In the genomic region with DNA sequence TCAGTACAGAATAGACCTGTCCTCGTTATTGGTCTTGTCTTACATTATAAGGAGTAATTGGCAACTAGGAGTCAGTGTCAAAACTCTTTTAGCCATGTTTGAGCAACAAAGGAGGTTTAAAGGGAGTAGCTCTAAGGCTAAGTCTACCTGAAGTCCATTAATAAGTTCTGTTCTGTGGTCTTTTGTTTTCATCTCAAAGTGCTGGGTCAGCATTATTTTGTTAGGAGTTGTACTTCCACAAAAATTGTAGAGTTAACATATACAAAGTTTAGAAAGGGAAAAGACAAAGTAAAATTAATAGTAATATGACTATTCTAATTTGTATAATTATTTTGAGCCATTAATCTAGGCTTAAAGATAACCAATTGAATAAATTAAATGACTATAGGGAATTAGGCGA, we compare ENCODE assay signal across 21 cellular contexts. TPM values are rescaled to one million over a fixed set of nuclear protein-coding genes. Genes with fewer than 3 reads are reported as not detected.
A peak's percentile ranks its signal among the peaks of the same experiment; 100 is the strongest.
DNase-seq lines count a peak whose midpoint lies in the region; ATAC-seq, FAIRE-seq and TF ChIP-seq lines count a peak whose summit lies in the region.
"Had no signal": no experiment of that assay in that cellular context is flagged by ENCODE, and none has a peak within 500 bp of the region (broad histone marks: within the 10 kb centered on the region; RNA-seq: fewer than 3 reads in every experiment).

No MANE protein-coding gene starts in this region.

- DNase-seq in A549 (ENCODE audit: low read depth in 1 of 2, low spot score in 1 of 2) (no peak), GM12891 (ENCODE audit: insufficient read length, low spot score) (no peak), K562 (ENCODE audit: extremely low read depth in 1 of 4, low spot score in 3 of 4) (no peak), glomerular visceral epithelial cell (ENCODE audit: extremely low spot score) (no peak)
- DNase-seq in effector CD4-positive, alpha-beta T cell = no peak
- DNase-seq: 8988T; AML-193; Caco-2; Calu3; CD4-positive, alpha-beta T cell; CD8-positive, alpha-beta T cell; DMS79 treated with DMSO at 0.1 percent for 48 hours; GF-D8 had no signal

- in situ Hi-C loops in K562 (cut with MboI) = no loop called here

- no peak overlapping the region for H3K9ac ChIP-seq in K562 (ENCODE audit: insufficient read depth in 1 of 2, low read depth in 2 of 2, low read length in 2 of 2)
- H3K9ac ChIP-seq: BLaER1 treated with 17β-estradiol and CSF1 and Interleukin-3, amounts not matched to agents 10 nM and 100 nM had no signal

- no peak overlapping the region for H2AFZ ChIP-seq in K562 (ENCODE audit: low read depth, low read length)

- CTCF ChIA-PET in A549 (lab: Yijun Ruan, JAX) (no interaction called here), K562 (lab: Yijun Ruan, JAX; ENCODE audit: low intra/inter-chr PET ratio) (no interaction called here)

- no peaks in the 10 kb centered on the region for H3K4me1 ChIP-seq in A549
- H3K4me1 ChIP-seq in K562 (replicated peaks in 1 of 2; ENCODE audit: control insufficient read depth in 2 of 2, insufficient read depth in 2 of 2, low read length in 2 of 2) = no peaks in the 10 kb centered on the region
- H3K4me1 ChIP-seq: BLaER1 treated with 17β-estradiol and CSF1 and Interleukin-3, amounts not matched to agents 10 nM and 100 nM; Caco-2 had no signal

- ATAC-seq in A549 = no peak
- ATAC-seq in K562 = no peak
- ATAC-seq in HG02938 (IDR thresholded peaks at IDR 0.05; ENCODE audit: unreplicated experiment) = no peak
- ATAC-seq: CD8-positive, alpha-beta T cell had no signal

- 91% methylated on average over 2 of the region's 2 CpGs for WGBS in A549 (ENCODE audit: missing lambda C conversion rate)
- WGBS in K562 (ENCODE audit: insufficient coverage, low coverage, missing lambda C conversion rate) = 65% methylated on average over 2 of the region's 2 CpGs

- no peak overlapping the region for H3K27ac ChIP-seq in A549
- no peak overlapping the region for H3K27ac ChIP-seq in K562 (ENCODE audit: extremely low read depth, low read depth, low read length)
- H3K27ac ChIP-seq: BLaER1 treated with 17β-estradiol and CSF1 and Interleukin-3, amounts not matched to agents 10 nM and 100 nM; C4-2B had no signal

- no TSS peak for BruUV-seq in K562 (replicated peaks; lab: Mats Ljungman, UMichigan)

- no peak for TF ChIP-seq RAD21 in A549 (conservative IDR thresholded peaks at IDR 0.05 in 1 of 2, IDR thresholded peaks at IDR 0.05 in 1 of 2)
- no peak for TF ChIP-seq RAD21 in K562 (CRISPR knock-in tag; conservative IDR thresholded peaks at IDR 0.05 in 1 of 2, IDR thresholded peaks at IDR 0.05 in 1 of 2)

- FAIRE-seq in A549 (lab: Jason Lieb, UNC) = no peak
- peak; percentile 54 for FAIRE-seq in GM12891 (lab: Jason Lieb, UNC)
- FAIRE-seq in K562 (lab: Jason Lieb, UNC) = no peak
- FAIRE-seq: A204.1, D721Med, G401.6, GM12892, GM18507 had no signal

- no peak overlapping the region for H3K4me3 ChIP-seq in A549
- no peak overlapping the region for H3K4me3 ChIP-seq in K562
- H3K4me3 ChIP-seq: BLaER1 treated with 17β-estradiol and CSF1 and Interleukin-3, amounts not matched to agents 10 nM and 100 nM had no signal

- TF ChIP-seq EP300 in A549 (IDR thresholded peaks at IDR 0.05) (no peak), K562 (IDR thresholded peaks at IDR 0.05; ENCODE audit: low read length) (no peak)

- POLR2A ChIA-PET in A549 (lab: Yijun Ruan, JAX) = no interaction called here
- POLR2A ChIA-PET in K562 (lab: Yijun Ruan, JAX) = no interaction called here

- TF ChIP-seq POLR2A in A549 (IDR thresholded peaks at IDR 0.05; ENCODE audit: low read length) (no peak), GM12891 (IDR thresholded peaks at IDR 0.05; ENCODE audit: low read depth, low read length) (no peak), K562 (conservative IDR thresholded peaks at IDR 0.05) (no peak)

- H4K20me1 ChIP-seq in K562 (replicated peaks; ENCODE audit: control insufficient read depth, insufficient read depth, low read length) = no peaks in the 10 kb centered on the region
- H4K20me1 ChIP-seq: BLaER1 treated with 17β-estradiol and CSF1 and Interleukin-3, amounts not matched to agents 10 nM and 100 nM had no signal

- H3K4me2 ChIP-seq in A549 (no peak overlapping the region), K562 (ENCODE audit: insufficient read depth, low read length) (no peak overlapping the region)
- H3K4me2 ChIP-seq: BLaER1 treated with 17β-estradiol and CSF1 and Interleukin-3, amounts not matched to agents 10 nM and 100 nM had no signal

- H3K9me3 ChIP-seq in A549 = peaks cover 8% of the 10 kb centered on the region; the same call in 2 of the 3 replicates
- H3K9me3 ChIP-seq in K562 (replicated peaks; ENCODE audit: control insufficient read depth, insufficient read depth, low read depth, low read length) = no peaks in the 10 kb centered on the region

- TF ChIP-seq CTCF in A549 (IDR thresholded peaks at IDR 0.05) (no peak), K562 (IDR thresholded peaks at IDR 0.05 in 2 of 3, conservative IDR thresholded peaks at IDR 0.05 in 1 of 3; ENCODE audit: insufficient read depth in 2 of 3, low read depth in 1 of 3, low read length in 3 of 3) (no peak)

- no peaks in the 10 kb centered on the region for H3K79me2 ChIP-seq in K562 (ENCODE audit: control insufficient read depth, insufficient read depth, low read length)

- H3K9me1 ChIP-seq in K562 (ENCODE audit: control insufficient read depth, insufficient read depth, low read length) = no peaks in the 10 kb centered on the region

- no peaks in the 10 kb centered on the region for H3K36me3 ChIP-seq in K562 (ENCODE audit: control insufficient read depth, insufficient read depth, low read length)
- H3K36me3 ChIP-seq: BLaER1 treated with 17β-estradiol and CSF1 and Interleukin-3, amounts not matched to agents 10 nM and 100 nM had no signal

- no peaks in the 10 kb centered on the region for H3K27me3 ChIP-seq in K562 (ENCODE audit: control insufficient read depth in 2 of 2, insufficient read depth in 2 of 2, low read length in 2 of 2)
- H3K27me3 ChIP-seq: BLaER1 treated with 17β-estradiol and CSF1 and Interleukin-3, amounts not matched to agents 10 nM and 100 nM had no signal

- intact Hi-C loops in K562 (cut with micrococcal nuclease) = no loop called here

TF ChIP-seq in A549, 52 proteins besides CTCF, POLR2A, EP300 and RAD21:
- TF ChIP-seq MAFK (IDR thresholded peaks at IDR 0.05; ENCODE audit: partially characterized antibody) (peak; percentile 98), ZNF302 (CRISPR knock-in tag; IDR thresholded peaks at IDR 0.05) (no peak)

TF ChIP-seq in GM12891, 5 proteins besides CTCF, POLR2A, EP300 and RAD21:
- TF ChIP-seq POLR2AphosphoS5 (IDR thresholded peaks at IDR 0.05; ENCODE audit: low read depth, low read length) (no peak), PAX5 (IDR thresholded peaks at IDR 0.05; ENCODE audit: insufficient read depth, low read length, severe bottlenecking) (no peak), SPI1 (IDR thresholded peaks at IDR 0.05; ENCODE audit: low read depth, low read length) (no peak), TAF1 (IDR thresholded peaks at IDR 0.05; ENCODE audit: low read depth, low read length) (no peak), POU2F2 (IDR thresholded peaks at IDR 0.05; ENCODE audit: low read depth, low read length) (no peak)
TF ChIP-seq in GM12891: peak in this region for 0.

TF ChIP-seq in K562, 482 proteins besides CTCF, POLR2A, EP300 and RAD21 (continues in another document):
- TF ChIP-seq ZNF212 (CRISPR knock-in tag; IDR thresholded peaks at IDR 0.05) (no peak), MAFF (IDR thresholded peaks at IDR 0.05; ENCODE audit: low read length) (peak; percentile 99), NCOA4 (IDR thresholded peaks at IDR 0.05; ENCODE audit: partially characterized antibody) (no peak), ZNF347 (CRISPR knock-in tag; IDR thresholded peaks at IDR 0.05; ENCODE audit: low read depth) (no peak), ZFP30 (CRISPR knock-in tag; IDR thresholded peaks at IDR 0.05; ENCODE audit: borderline replicate concordance) (no peak), MECOM (CRISPR knock-in tag; IDR thresholded peaks at IDR 0.05) (no peak), PTTG1 (tag; IDR thresholded peaks at IDR 0.05; ENCODE audit: low read depth) (no peak), PYGO2 (tag; IDR thresholded peaks at IDR 0.05) (no peak), TFAM (CRISPR knock-in tag; conservative IDR thresholded peaks at IDR 0.05) (no peak), HNRNPLL (IDR thresholded peaks at IDR 0.05; ENCODE audit: low read depth, low read length, poor library complexity, severe bottlenecking) (no peak)

RNA-seq across cellular contexts. Expression of gene SENP6, which starts 12.7 kb away (rescaled TPM):
- polyA plus RNA-seq in A549 (2011; rRNA removed) = 42.3 and 59.9 TPM in 2 replicates
- 9.5 and 10.3 TPM in 2 replicates for polyA plus RNA-seq in A549 (2012; cell fraction: cytosol; rRNA removed)
- 11.3 and 14.3 TPM in 2 replicates for polyA plus RNA-seq in A549 (2012; cell fraction: nucleus; rRNA removed)
- 29.8 to 30.7 TPM (median 30.0 TPM) in 3 replicates for polyA plus RNA-seq in A549 (2017; fragmentation: RNase III; extraction: RNeasy Plus Mini Kit Qiagen cat#74134 plus additional on column Dnase treatment)
- polyA minus RNA-seq in A549 (2011; rRNA and poly(A)+ RNA removed) = 14.6 and 16.6 TPM in 2 replicates
- 22.1 TPM for polyA plus RNA-seq in GM12891 (2012; ENCODE audit: low read depth, missing spikeins)
- 48.5 and 222 TPM in 2 replicates for total RNA-seq in K562 (2011; cell fraction: chromatin; rRNA removed; ENCODE audit: low replicate concordance)
- total RNA-seq in K562 (2011; cell fraction: nucleolus; rRNA removed) = 23.3 and 32.6 TPM in 2 replicates
- total RNA-seq in K562 (2011; cell fraction: nucleoplasm; rRNA removed) = 72.3 and 122 TPM in 2 replicates
- 31.4 and 37.8 TPM in 2 replicates for total RNA-seq in K562 (2014; rRNA removed)
- total RNA-seq in K562 (2014; rRNA removed; fragmentation: Illumina TruSeq; extraction: Trizol) = 79.4 and 89.9 TPM in 2 replicates
- total RNA-seq in K562 (2015; rRNA removed; fragmentation: Illumina TruSeq; extraction: Trizol) = 59.7 and 65.9 TPM in 2 replicates
- 52.9 and 60.2 TPM in 2 replicates for total RNA-seq in K562 (2021)
- polyA plus RNA-seq in K562 (2011; rRNA removed) = 33.6 and 43.7 TPM in 2 replicates
- polyA plus RNA-seq in K562 (2011; cell fraction: cytosol; rRNA removed) = 5.2 and 9.1 TPM in 2 replicates
- polyA plus RNA-seq in K562 (2011; cell fraction: nucleus; rRNA removed) = 21.5 and 23.7 TPM in 2 replicates
- 32.8 and 39.2 TPM in 2 replicates for polyA plus RNA-seq in K562 (2012)
- polyA plus RNA-seq in K562 (2014; fragmentation: Illumina TruSeq; extraction: Trizol) = 48.2 and 57.7 TPM in 2 replicates
- polyA plus RNA-seq in K562 (2014; fragmentation: Nextera tagmentation; extraction: Ambion mirVana) = 10 to 100 TPM; 11.1 to 12.6 TPM
- 42.2 and 46.8 TPM in 2 replicates for polyA plus RNA-seq in K562 (2014; rRNA removed)
- 55.8 and 68.9 TPM in 2 replicates for polyA minus RNA-seq in K562 (2011; rRNA and poly(A)+ RNA removed)
- 15.6 and 21.2 TPM in 2 replicates for polyA minus RNA-seq in K562 (2011; cell fraction: cytosol; rRNA and poly(A)+ RNA removed)
- polyA minus RNA-seq in K562 (2011; cell fraction: nucleus; rRNA and poly(A)+ RNA removed) = 43.8 and 69.5 TPM in 2 replicates

Comparison
In these comparisons a context has a peak if more than half of its experiments do, and no peak if none do; other contexts are left out.
1. Of the 35 proteins assayed by ChIP-seq in both K562 and A549: peak only in K562: none; only in A549: none; in both: MAFK; in neither: 34.